1 cellular context compared by ENCODE assay signal in genomic region chr11:118084656-118085055, GRCh38.
TF ChIP-seq lines count a peak whose summit lies in the region.

No MANE protein-coding gene starts in this region.

TF ChIP-seq in K562, 482 proteins besides CTCF, POLR2A, EP300 and RAD21:
- TF ChIP-seq ADNP (tag; IDR thresholded peaks at IDR 0.05): peak; percentile 72; the same call in 1 of the 2 replicates
- TF ChIP-seq NONO (IDR thresholded peaks at IDR 0.05; ENCODE audit: low read depth in 2 of 2, low read length in 1 of 2): no peak
- TF ChIP-seq BCOR (IDR thresholded peaks at IDR 0.05): peak; percentile 92
- TF ChIP-seq IFI16 (CRISPR knock-in tag; IDR thresholded peaks at IDR 0.05): no peak
- no peak for TF ChIP-seq ZFPM2 (CRISPR knock-in tag; IDR thresholded peaks at IDR 0.05)
- peak; percentile 84 for TF ChIP-seq CHD4 (IDR thresholded peaks at IDR 0.05; ENCODE audit: insufficient read depth, insufficient replicate concordance, low read depth, low read length, poor library complexity, severe bottlenecking)
- peak; percentile 74 for TF ChIP-seq RBM25 (IDR thresholded peaks at IDR 0.05; ENCODE audit: low read depth, low read length, severe bottlenecking)
- no peak for TF ChIP-seq GABPA (tag; conservative IDR thresholded peaks at IDR 0.05; ENCODE audit: low read depth)
- peak; percentile 14 to 57; a peak in 2 of 4 replicates for TF ChIP-seq RCOR1 (IDR thresholded peaks at IDR 0.05; ENCODE audit: borderline replicate concordance in 1 of 2, low read depth in 2 of 2, low read length in 2 of 2)
- peak; percentile 74 to 82 for TF ChIP-seq KDM1A (IDR thresholded peaks at IDR 0.05)
